In the genomic region with DNA sequence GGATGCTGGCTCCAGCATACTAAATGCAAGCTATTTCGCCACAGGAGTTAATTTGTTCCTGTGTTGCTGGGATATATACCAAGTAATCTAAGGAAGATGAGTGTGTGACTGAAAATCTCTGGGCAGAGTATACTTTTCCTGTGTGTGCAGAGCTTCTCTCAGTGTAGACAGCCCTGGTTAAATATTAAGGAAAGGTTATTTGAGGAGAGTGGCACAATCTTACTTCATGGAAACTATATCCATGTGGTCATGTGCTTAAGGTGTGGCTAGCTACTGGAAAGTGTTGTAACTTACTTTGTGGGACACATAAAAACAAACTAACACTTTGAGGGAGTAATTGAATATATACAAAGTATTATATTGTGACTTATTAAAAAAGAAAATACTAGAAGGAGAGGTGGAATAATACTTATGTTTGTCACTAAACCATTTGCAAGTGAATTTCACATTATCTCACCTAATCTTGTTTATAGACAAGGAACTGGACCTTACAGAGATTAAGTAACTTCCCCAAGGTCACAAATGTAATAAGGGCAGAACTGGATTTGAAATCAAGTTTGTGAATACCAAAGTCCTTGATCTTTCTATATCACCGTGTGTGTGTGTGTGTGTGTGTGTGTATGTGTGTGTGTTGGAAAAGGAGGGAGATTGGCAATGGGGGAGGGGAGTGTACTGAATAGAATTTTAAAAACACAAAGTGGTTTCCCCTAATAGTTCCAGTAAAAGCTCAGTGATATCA, we compare ENCODE assay signal across 24 cellular contexts.
A peak's percentile ranks its signal among the peaks of the same experiment; 100 is the strongest.
DNase-seq lines count a peak whose midpoint lies in the region; ATAC-seq and TF ChIP-seq lines count a peak whose summit lies in the region.
"Had no signal": no experiment of that assay in that cellular context is flagged by ENCODE, and none has a peak within 500 bp of the region (broad histone marks: within the 10 kb centered on the region; RNA-seq: fewer than 3 reads in every experiment).

No MANE protein-coding gene starts in this region.

- H3K9me3 ChIP-seq in suprapubic skin, result peaks cover 7% of the 10 kb centered on the region
- H3K9me3 ChIP-seq: sigmoid colon, thoracic aorta had no signal

- H3K4me1 ChIP-seq in suprapubic skin, result no peaks in the 10 kb centered on the region

- peak overlapping the region; percentile 64 for H3K27ac Mint-ChIP-seq in memory B cell
- H3K27ac Mint-ChIP-seq in type B pancreatic cell, result peak overlapping the region; percentile 44
- H3K27ac Mint-ChIP-seq in progenitor cell of endocrine pancreas, result no peak overlapping the region
- H3K27ac Mint-ChIP-seq in effector memory CD8-positive, alpha-beta T cell, result no peak overlapping the region
- H3K27ac Mint-ChIP-seq: activated naive CD4-positive, alpha-beta T cell treated with anti-CD3 and anti-CD28 coated beads, Interleukin-2, amount 10 ng/mL, durations not matched to agents 7 days and 5 days; CD8-positive, alpha-beta memory T cell; naive thymus-derived CD4-positive, alpha-beta T cell had no signal

- no peaks in the 10 kb centered on the region for H3K27me3 ChIP-seq in suprapubic skin
- H3K27me3 ChIP-seq: sigmoid colon had no signal

- H3K27me3 Mint-ChIP-seq in memory B cell, result no peaks in the 10 kb centered on the region
- H3K27me3 Mint-ChIP-seq in type B pancreatic cell, result no peaks in the 10 kb centered on the region
- H3K27me3 Mint-ChIP-seq in progenitor cell of endocrine pancreas, result no peaks in the 10 kb centered on the region
- no peaks in the 10 kb centered on the region for H3K27me3 Mint-ChIP-seq in effector memory CD8-positive, alpha-beta T cell
- H3K27me3 Mint-ChIP-seq: activated naive CD4-positive, alpha-beta T cell treated with anti-CD3 and anti-CD28 coated beads, Interleukin-2, amount 10 ng/mL, durations not matched to agents 7 days and 5 days; CD8-positive, alpha-beta memory T cell; central memory CD8-positive, alpha-beta T cell; naive thymus-derived CD4-positive, alpha-beta T cell had no signal

- no peak for TF ChIP-seq POLR2A in suprapubic skin (IDR thresholded peaks at IDR 0.05)

- TF ChIP-seq CTCF in fibroblast of pulmonary artery (IDR thresholded peaks at IDR 0.05; ENCODE audit: low read length, missing control alignments) (no peak), type B pancreatic cell (conservative IDR thresholded peaks at IDR 0.05) (no peak), suprapubic skin (IDR thresholded peaks at IDR 0.05) (no peak), progenitor cell of endocrine pancreas (IDR thresholded peaks at IDR 0.05; ENCODE audit: unreplicated experiment) (no peak)

- H3K27ac ChIP-seq in suprapubic skin, result no peak overlapping the region
- H3K27ac ChIP-seq: sigmoid colon, thoracic aorta had no signal

- H3K4me3 ChIP-seq in fibroblast of pulmonary artery (replicated peaks; ENCODE audit: low read depth, low read length), result no peak overlapping the region
- H3K4me3 ChIP-seq in suprapubic skin, result no peak overlapping the region
- H3K4me3 ChIP-seq: sigmoid colon, thoracic aorta had no signal

- DNase-seq in LoVo (ENCODE audit: low spot score) (peak; percentile 53), fibroblast of pulmonary artery (ENCODE audit: low read depth) (peak; percentile 1), memory B cell (ENCODE audit: low spot score in 2 of 2) (no peak), type B pancreatic cell (ENCODE audit: extremely low spot score, unreplicated experiment) (no peak), suprapubic skin (ENCODE audit: low spot score in 2 of 2) (no peak), progenitor cell of endocrine pancreas (ENCODE audit: low spot score, unreplicated experiment) (no peak)
- no peak for DNase-seq in effector memory CD8-positive, alpha-beta T cell
- DNase-seq: activated CD8-positive, alpha-beta memory T cell treated with anti-CD3 and anti-CD28 coated beads for 24 hours; activated naive CD4-positive, alpha-beta T cell treated with anti-CD3 and anti-CD28 coated beads, Interleukin-2, amount 10 ng/mL, durations not matched to agents 7 days and 5 days; activated T-cell treated with anti-CD3 and anti-CD28 coated beads, Interleukin-2, amount 50 U/mL, for 4 hours; aorta; CD8-positive, alpha-beta memory T cell; effector CD4-positive, alpha-beta T cell; mammary epithelial cell; naive thymus-derived CD4-positive, alpha-beta T cell; NCI-H1417; NCI-H2107; NCI-H510A treated with DMSO at 0.1 percent for 48 hours; sigmoid colon; T1000 had no signal

- no peaks in the 10 kb centered on the region for H3K9me3 Mint-ChIP-seq in memory B cell
- peaks cover 7% of the 10 kb centered on the region for H3K9me3 Mint-ChIP-seq in type B pancreatic cell
- H3K9me3 Mint-ChIP-seq in progenitor cell of endocrine pancreas (ENCODE audit: low read depth), result no peaks in the 10 kb centered on the region
- no peaks in the 10 kb centered on the region for H3K9me3 Mint-ChIP-seq in effector memory CD8-positive, alpha-beta T cell
- H3K9me3 Mint-ChIP-seq: activated naive CD4-positive, alpha-beta T cell treated with anti-CD3 and anti-CD28 coated beads, Interleukin-2, amount 10 ng/mL, durations not matched to agents 7 days and 5 days; activated T-cell treated with anti-CD3 and anti-CD28 coated beads, Interleukin-2, amount 50 U/mL, for 4 hours; central memory CD8-positive, alpha-beta T cell had no signal

- H3K4me3 Mint-ChIP-seq in memory B cell (no peak overlapping the region), type B pancreatic cell (no peak overlapping the region), progenitor cell of endocrine pancreas (ENCODE audit: low read depth) (no peak overlapping the region)
- H3K4me3 Mint-ChIP-seq in effector memory CD8-positive, alpha-beta T cell, result no peak overlapping the region
- H3K4me3 Mint-ChIP-seq: activated naive CD4-positive, alpha-beta T cell treated with anti-CD3 and anti-CD28 coated beads, Interleukin-2, amount 10 ng/mL, durations not matched to agents 7 days and 5 days; activated T-cell treated with anti-CD3 and anti-CD28 coated beads, Interleukin-2, amount 50 U/mL, for 4 hours; CD8-positive, alpha-beta memory T cell; central memory CD8-positive, alpha-beta T cell; naive thymus-derived CD4-positive, alpha-beta T cell had no signal

- no peaks in the 10 kb centered on the region for H3K36me3 ChIP-seq in suprapubic skin
- H3K36me3 ChIP-seq: sigmoid colon, thoracic aorta had no signal

- H3K4me1 Mint-ChIP-seq in memory B cell (no peaks in the 10 kb centered on the region), type B pancreatic cell (ENCODE audit: unreplicated experiment) (no peaks in the 10 kb centered on the region), progenitor cell of endocrine pancreas (ENCODE audit: low read depth) (peaks cover 18% of the 10 kb centered on the region)
- H3K4me1 Mint-ChIP-seq in effector memory CD8-positive, alpha-beta T cell (ENCODE audit: low read depth in 2 of 2), result no peaks in the 10 kb centered on the region
- H3K4me1 Mint-ChIP-seq: activated naive CD4-positive, alpha-beta T cell treated with anti-CD3 and anti-CD28 coated beads, Interleukin-2, amount 10 ng/mL, durations not matched to agents 7 days and 5 days; CD8-positive, alpha-beta memory T cell; central memory CD8-positive, alpha-beta T cell; naive thymus-derived CD4-positive, alpha-beta T cell had no signal

- 66% methylated on average over 2 of the region's 2 CpGs for WGBS in suprapubic skin

- no peak for ATAC-seq in memory B cell (ENCODE audit: low read depth)
- no peak for ATAC-seq in effector memory CD8-positive, alpha-beta T cell (replicated peaks)
- ATAC-seq: activated CD4-positive, CD25-positive, alpha-beta regulatory T cell treated with anti-CD3 and anti-CD28 coated beads, Interleukin-2, amount 50 U/mL, for 24 hours; activated T-cell treated with anti-CD3 and anti-CD28 coated beads, Interleukin-2, amount 50 U/mL, for 4 hours; HCT116; naive thymus-derived CD4-positive, alpha-beta T cell had no signal

- TF ChIP-seq EP300 in suprapubic skin (IDR thresholded peaks at IDR 0.05), result no peak

- no peaks in the 10 kb centered on the region for H3K36me3 Mint-ChIP-seq in memory B cell
- no peaks in the 10 kb centered on the region for H3K36me3 Mint-ChIP-seq in type B pancreatic cell
- no peaks in the 10 kb centered on the region for H3K36me3 Mint-ChIP-seq in progenitor cell of endocrine pancreas (ENCODE audit: insufficient read depth)
- no peaks in the 10 kb centered on the region for H3K36me3 Mint-ChIP-seq in effector memory CD8-positive, alpha-beta T cell (ENCODE audit: insufficient read depth)
- H3K36me3 Mint-ChIP-seq: activated naive CD4-positive, alpha-beta T cell treated with anti-CD3 and anti-CD28 coated beads, Interleukin-2, amount 10 ng/mL, durations not matched to agents 7 days and 5 days; CD8-positive, alpha-beta memory T cell; naive thymus-derived CD4-positive, alpha-beta T cell had no signal

Comparison
In these comparisons a context has a peak if more than half of its experiments do, and no peak if none do; other contexts are left out.
1. DNase-seq: peak in LoVo (single experiment) and fibroblast of pulmonary artery (single experiment); none in memory B cell (0 of 2), type B pancreatic cell (single experiment), suprapubic skin (0 of 2), progenitor cell of endocrine pancreas (single experiment) and effector memory CD8-positive, alpha-beta T cell (0 of 3).
2. H3K27ac Mint-ChIP-seq: peak in memory B cell (single experiment) and type B pancreatic cell (single experiment); none in progenitor cell of endocrine pancreas (single experiment) and effector memory CD8-positive, alpha-beta T cell (0 of 2).